1 cellular context compared by ENCODE assay signal in the genomic region with DNA sequence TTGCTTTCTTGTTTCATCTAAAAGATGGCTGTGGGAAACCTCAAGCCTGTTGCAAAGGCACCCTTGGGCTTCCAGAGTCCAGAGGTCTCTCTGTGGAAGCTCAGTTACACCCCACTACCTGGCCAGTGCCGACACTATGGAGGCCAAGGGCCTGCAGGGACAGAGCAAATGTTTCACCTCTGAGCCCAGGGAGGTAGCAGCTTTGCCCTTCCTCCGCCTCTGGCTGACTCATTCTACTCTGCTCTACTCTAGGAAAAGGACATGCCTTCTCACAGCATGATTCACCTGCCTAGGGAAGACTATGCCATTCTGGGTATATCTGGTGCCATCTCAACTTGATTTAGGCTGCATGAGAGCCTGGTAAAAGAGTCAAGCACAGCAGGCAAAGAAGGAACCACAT.
TF ChIP-seq lines count a peak whose summit lies in the region.

No MANE protein-coding gene starts in this region.

TF ChIP-seq in HCT116, 20 proteins besides CTCF, POLR2A, EP300 and RAD21 (continued from another document):
- peak; percentile 72 for TF ChIP-seq JUND (IDR thresholded peaks at IDR 0.05)
- no peak for TF ChIP-seq EGR1 (IDR thresholded peaks at IDR 0.05; ENCODE audit: low read depth)
- peak; percentile 68 for TF ChIP-seq FOSL1 (IDR thresholded peaks at IDR 0.05; ENCODE audit: low read depth)
- TF ChIP-seq SRF (IDR thresholded peaks at IDR 0.05; ENCODE audit: low read depth): no peak
- TF ChIP-seq CBX3 (IDR thresholded peaks at IDR 0.05; ENCODE audit: low read depth): peak; percentile 67; the same call in 1 of the 2 replicates
- peak; percentile 38; the same call in 1 of the 2 replicates for TF ChIP-seq SP1 (IDR thresholded peaks at IDR 0.05; ENCODE audit: low read depth)
- TF ChIP-seq EZH2phosphoT487 (IDR thresholded peaks at IDR 0.05; ENCODE audit: borderline replicate concordance): no peak
- no peak for TF ChIP-seq SIN3A (IDR thresholded peaks at IDR 0.05; ENCODE audit: low read depth)
